8 cellular contexts compared by ENCODE assay signal in the genomic region with DNA sequence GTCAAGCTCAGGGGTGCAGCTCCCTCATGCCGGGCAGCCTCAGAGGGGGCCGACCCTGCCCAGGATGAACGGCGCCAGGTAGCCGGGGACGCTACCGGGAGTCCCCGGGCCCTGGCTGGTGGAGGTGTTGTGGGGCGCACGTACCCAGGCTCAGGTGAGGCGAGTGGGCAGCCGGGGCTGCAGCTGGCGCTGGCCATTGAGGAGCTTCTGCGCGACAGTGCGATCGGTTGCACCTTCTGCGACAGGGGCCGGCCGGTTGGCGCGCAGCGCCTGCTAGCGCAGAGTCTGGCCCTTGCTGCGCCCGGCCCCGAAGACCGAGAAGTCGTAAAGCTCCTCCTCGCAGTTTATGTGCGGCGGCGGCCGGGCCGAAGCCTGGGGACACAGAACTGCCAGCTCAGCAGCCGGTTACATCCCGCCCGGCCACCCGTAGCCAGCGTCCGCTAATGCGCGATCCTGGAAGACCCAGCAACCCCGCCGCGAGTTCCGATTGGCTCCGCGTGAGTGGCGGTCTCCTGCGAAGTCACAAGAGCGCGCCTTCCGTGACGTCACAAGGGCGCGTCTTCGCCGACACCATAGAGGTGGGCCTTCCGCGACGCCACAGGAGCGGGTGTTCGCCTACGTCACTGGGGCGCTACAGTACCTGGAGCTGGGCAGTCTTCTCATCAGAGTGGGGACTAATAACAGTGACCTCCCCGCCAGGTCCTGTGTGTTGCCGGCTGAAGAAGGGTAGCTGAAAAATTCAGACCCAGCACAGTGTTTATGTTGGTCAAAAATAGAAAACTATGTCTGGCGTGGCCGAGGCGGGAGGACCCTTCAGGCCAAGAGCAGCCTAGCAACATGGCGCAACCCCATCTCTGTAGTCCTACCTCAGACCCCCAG.
A peak's percentile ranks its signal among the peaks of the same experiment; 100 is the strongest.
DNase-seq lines count a peak whose midpoint lies in the region; ATAC-seq and TF ChIP-seq lines count a peak whose summit lies in the region.
"Not testable (repeated sequence)": the region's sequence is repeated elsewhere in the genome, so short reads cannot be mapped to it uniquely, and the experiment has no call there.

No MANE protein-coding gene starts in this region.

- H3F3A ChIP-seq in smooth muscle cell (ENCODE audit: low read depth), result not testable (repeated sequence)

- not testable (repeated sequence) for H3K9me3 ChIP-seq in AG04450 (ENCODE audit: control insufficient read depth, insufficient read depth, low read length); smooth muscle cell (replicated peaks; ENCODE audit: low read depth)

- TF ChIP-seq CTCF in AG04450 (IDR thresholded peaks at IDR 0.05; ENCODE audit: low read depth, low read length); WI38 (IDR thresholded peaks at IDR 0.05; ENCODE audit: low read depth, low read length); cardiac fibroblast (IDR thresholded peaks at IDR 0.05; ENCODE audit: low read depth, low read length); smooth muscle cell (IDR thresholded peaks at IDR 0.05; ENCODE audit: borderline replicate concordance, insufficient read depth, poor library complexity, severe bottlenecking): not testable (repeated sequence)

- H4K20me1 ChIP-seq in smooth muscle cell (ENCODE audit: low read depth), result not testable (repeated sequence)

- CTCF ChIA-PET in AG04450 (lab: Charles Lee), result interaction anchor here (1.2 kb wide), 1 partner anchor 34 kb away, joined by 3 read pairs; no protein-coding TSS in a partner anchor

- peak overlapping the region; percentile 93 for H3K9ac ChIP-seq in smooth muscle cell (ENCODE audit: low read depth)

- H3K36me3 ChIP-seq in smooth muscle cell (ENCODE audit: low read depth), result not testable (repeated sequence)

- H3K27ac ChIP-seq in AG04450 (ENCODE audit: low read depth, low read length) (peak overlapping the region; percentile 89), smooth muscle cell (ENCODE audit: low read depth) (peak overlapping the region; percentile 90)

- peak; percentile 100 for ATAC-seq in GM18907 (IDR thresholded peaks at IDR 0.05; ENCODE audit: unreplicated experiment)
- ATAC-seq in HG03139 (IDR thresholded peaks at IDR 0.05; ENCODE audit: unreplicated experiment), result peak; percentile 100

- not testable (repeated sequence) for H3K4me1 ChIP-seq in smooth muscle cell (ENCODE audit: low read depth)

- not testable (repeated sequence) for H3K27me3 ChIP-seq in AG04450 (ENCODE audit: control insufficient read depth, insufficient read depth, low read length); smooth muscle cell (ENCODE audit: low read depth)

- WGBS in smooth muscle cell (ENCODE audit: low lambda C conversion rate), result 1% methylated on average over 66 of the region's 72 CpGs

- peak overlapping the region; percentile 100 for H3K4me2 ChIP-seq in smooth muscle cell

- H3K4me3 ChIP-seq in AG04450 (ENCODE audit: low read depth, low read length) (peak overlapping the region; percentile 75), WI38 (ENCODE audit: low read depth, low read length) (peak overlapping the region; percentile 81), cardiac fibroblast (replicated peaks in 1 of 2; ENCODE audit: low read depth in 2 of 2, low read length in 2 of 2) (peak overlapping the region; percentile 78 to 81), smooth muscle cell (peak overlapping the region; percentile 98)

- peak overlapping the region; percentile 98 for H2AFZ ChIP-seq in smooth muscle cell (ENCODE audit: low read depth)

- POLR2A ChIA-PET in AG04450 (lab: Yijun Ruan, JAX), result not testable (repeated sequence)

- DNase-seq in AG04450 (ENCODE audit: low read depth, low spot score), result peak; percentile 93
- peak; percentile 79 for DNase-seq in NCI-H2196 treated with DMSO at 0.1 percent for 48 hours (lab: John Stamatoyannopoulos, UW; ENCODE audit: unreplicated experiment)
- DNase-seq in cardiac fibroblast (ENCODE audit: low read depth in 2 of 2), result peak; percentile 98
- DNase-seq in iPS-NIHi7 (ENCODE audit: extremely low spot score), result peak; percentile 94
- peak; percentile 87 for DNase-seq in smooth muscle cell (lab: John Stamatoyannopoulos, UW; ENCODE audit: unreplicated experiment)

- peaks cover 20% of the 10 kb centered on the region for H3K79me2 ChIP-seq in smooth muscle cell (ENCODE audit: low read depth)

Comparison
In these comparisons a context has a peak if more than half of its experiments do, and no peak if none do; other contexts are left out.
1. Peak in every context shown above with its lines: DNase-seq, ATAC-seq, H3K4me3 ChIP-seq and H3K27ac ChIP-seq.